ENCODE assay signal across 8 cellular contexts in genomic region chr19:58154287-58154678, GRCh38. TPM values are rescaled to one million over a fixed set of nuclear protein-coding genes. Genes with fewer than 3 reads are reported as not detected.
DNase-seq lines count a peak whose midpoint lies in the region; ATAC-seq and TF ChIP-seq lines count a peak whose summit lies in the region.

No MANE protein-coding gene starts in this region.

- H3K9ac ChIP-seq in HUES64 (ENCODE audit: low read depth, low read length) = peak overlapping the region; percentile 94

- no peak for TF ChIP-seq CTCF in AG10803 (conservative IDR thresholded peaks at IDR 0.05; ENCODE audit: low read length)

- peak; percentile 50 for DNase-seq in AG10803 (ENCODE audit: low read depth)
- DNase-seq in caudate nucleus (lab: John Stamatoyannopoulos, UW) = peak in 21 of 61 donors; percentile 3 to 43 (median 11)
- DNase-seq in stimulated activated naive CD8-positive, alpha-beta T cell treated with anti-CD3 and anti-CD28 coated beads, Interleukin-15, Interleukin-2, amounts not matched to agents 100 U/mL and 50 U/mL, for 24 hours = peak; percentile 11
- no peak for DNase-seq in dedifferentiated amniotic fluid mesenchymal stem cell (ENCODE audit: extremely low spot score)

- 23% methylated on average over 12 of the region's 12 CpGs for WGBS in HUES64

- peak overlapping the region; percentile 75 for H3K4me3 ChIP-seq in AG10803 (ENCODE audit: low read length)
- H3K4me3 ChIP-seq in HUES64 (ENCODE audit: low read length) = peak overlapping the region; percentile 98

- peaks cover 6% of the 10 kb centered on the region; the same call in 1 of the 2 replicates for H3K9me3 ChIP-seq in HUES64 (ENCODE audit: insufficient read depth, low read depth, low read length)

- H3K4me1 ChIP-seq in HUES64 (ENCODE audit: insufficient read depth, low read length) = no peaks in the 10 kb centered on the region; the same call in 1 of the 2 replicates

- H3K27me3 ChIP-seq in HUES64 (ENCODE audit: insufficient read depth, low read length) (no peaks in the 10 kb centered on the region), layer of hippocampus (ENCODE audit: control insufficient read depth, insufficient read depth, low read length) (no peaks in the 10 kb centered on the region)

- no peaks in the 10 kb centered on the region for H3K36me3 ChIP-seq in HUES64 (ENCODE audit: insufficient read depth, low read length)

- H3K27ac ChIP-seq in HUES64 (ENCODE audit: low read depth, low read length) (peak overlapping the region; percentile 76), caudate nucleus (ENCODE audit: low read depth, low read length) (peak overlapping the region; percentile 88), layer of hippocampus (ENCODE audit: low read depth, low read length) (peak overlapping the region; percentile 93)

- ATAC-seq in stimulated activated naive CD8-positive, alpha-beta T cell treated with anti-CD3 and anti-CD28 coated beads, Interleukin-15, Interleukin-2, amounts not matched to agents 100 U/mL and 50 U/mL, for 24 hours = no peak
- ATAC-seq in HG03095 (IDR thresholded peaks at IDR 0.05; ENCODE audit: unreplicated experiment) (no peak), HG02852 (IDR thresholded peaks at IDR 0.05; ENCODE audit: unreplicated experiment) (no peak)

RNA-seq across cellular contexts. Expression of gene ZNF329, which starts 3.7 kb away (rescaled TPM):
- polyA plus RNA-seq in HUES64 (2013, experiment 1 of 2) = 6.1 TPM
- polyA plus RNA-seq in HUES64 (2013, experiment 2 of 2) = 8.6 TPM

RNA-seq across cellular contexts. Expression of gene ZNF274, which starts 28.6 kb away (rescaled TPM):
- 13.5 TPM for polyA plus RNA-seq in HUES64 (2013, experiment 1 of 2)
- 15.8 TPM for polyA plus RNA-seq in HUES64 (2013, experiment 2 of 2)

RNA-seq across cellular contexts. Expression of gene ZSCAN18, which starts 56.3 kb away (rescaled TPM):
- polyA plus RNA-seq in HUES64 (2013, experiment 1 of 2) = 23.3 TPM
- polyA plus RNA-seq in HUES64 (2013, experiment 2 of 2) = 30.9 TPM
